8 cellular contexts compared by ENCODE assay signal in the genomic region with DNA sequence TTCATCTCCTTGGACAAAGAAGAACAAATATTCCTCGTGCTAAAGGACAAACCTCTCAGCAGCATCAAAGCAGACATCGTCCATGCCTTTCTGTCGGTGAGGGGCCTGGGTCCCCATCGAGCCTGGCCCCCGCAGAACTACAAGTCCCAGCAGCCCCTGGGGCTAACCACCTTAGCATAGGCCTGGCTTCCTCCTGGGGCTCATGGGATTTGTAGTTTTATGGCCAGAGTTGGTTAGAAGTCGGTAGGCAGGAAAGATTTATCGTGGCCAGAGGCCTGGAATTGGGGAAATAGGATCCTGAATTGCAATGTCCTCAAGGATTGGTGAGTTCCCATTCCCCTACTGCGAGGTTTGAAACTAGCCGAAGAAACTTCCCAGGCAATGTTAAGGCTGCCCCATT. TPM values are rescaled to one million over a fixed set of nuclear protein-coding genes. Genes with fewer than 3 reads are reported as not detected.
DNase-seq lines count a peak whose midpoint lies in the region; ATAC-seq, FAIRE-seq and TF ChIP-seq lines count a peak whose summit lies in the region.

No MANE protein-coding gene starts in this region.

- DNase-seq in NCI-H1417 (lab: John Stamatoyannopoulos, UW) (peak; percentile 16 to 42 (median 34)), NCI-H1417 treated with DMSO at 0.1 percent for 48 hours (lab: John Stamatoyannopoulos, UW) (no peak), NCI-H526 treated with DMSO at 0.1 percent for 48 hours (lab: John Stamatoyannopoulos, UW) (peak; percentile 32), frontal cortex (ENCODE audit: low spot score in 2 of 2) (peak; percentile 67 to 74), H54 (ENCODE audit: insufficient read length, low spot score) (no peak)
- DNase-seq in activated CD8-positive, alpha-beta memory T cell treated with anti-CD3 and anti-CD28 coated beads, Interleukin-2, amount 50 U/mL, for 24 hours (ENCODE audit: extremely low read depth) = peak; percentile 9
- peak; percentile 15 to 24 for DNase-seq in stimulated activated CD8-positive, alpha-beta memory T cell treated with anti-CD3 and anti-CD28 coated beads, Interleukin-15, amount 100 ng/mL, for 48 hours (ENCODE audit: low read depth in 2 of 2)

- FAIRE-seq in frontal cortex (lab: Jason Lieb, UNC) = no peak
- no peak for FAIRE-seq in H54 (lab: Jason Lieb, UNC)

- TF ChIP-seq POLR2A in H54 (IDR thresholded peaks at IDR 0.05; ENCODE audit: low read depth, low read length) = no peak

- ATAC-seq in GM19351 (IDR thresholded peaks at IDR 0.05; ENCODE audit: unreplicated experiment) = no peak

RNA-seq across cellular contexts. Expression of a gene that starts 19.6 kb away (rescaled TPM):
- not detected for total RNA-seq in frontal cortex

RNA-seq across cellular contexts. Expression of a gene that starts 21.7 kb away (rescaled TPM):
- total RNA-seq in frontal cortex = 81.1 TPM

RNA-seq across cellular contexts. Expression of a gene that starts 25.6 kb away (rescaled TPM):
- total RNA-seq in frontal cortex = 28.9 TPM

RNA-seq across cellular contexts. Expression of a gene that starts 34.2 kb away (rescaled TPM):
- total RNA-seq in frontal cortex = 5.7 TPM

RNA-seq across cellular contexts. Expression of a gene that starts 46.7 kb away (rescaled TPM):
- 11.0 TPM for total RNA-seq in frontal cortex

Comparison
In these comparisons a context has a peak if more than half of its experiments do, and no peak if none do; other contexts are left out.
1. DNase-seq: peak in NCI-H1417 (3 of 3), NCI-H526 treated with DMSO at 0.1 percent for 48 hours (single experiment), activated CD8-positive, alpha-beta memory T cell treated with anti-CD3 and anti-CD28 coated beads, Interleukin-2, amount 50 U/mL, for 24 hours (single experiment), frontal cortex (2 of 2) and stimulated activated CD8-positive, alpha-beta memory T cell treated with anti-CD3 and anti-CD28 coated beads, Interleukin-15, amount 100 ng/mL, for 48 hours (2 of 2); none in NCI-H1417 treated with DMSO at 0.1 percent for 48 hours (single experiment) and H54 (single experiment).